9 cellular contexts compared by ENCODE assay signal in genomic region chr3:150469031-150469930, GRCh38.
DNase-seq lines count a peak whose midpoint lies in the region; FAIRE-seq and TF ChIP-seq lines count a peak whose summit lies in the region.
"Had no signal": no experiment of that assay in that cellular context is flagged by ENCODE, and none has a peak within 500 bp of the region (broad histone marks: within the 10 kb centered on the region; RNA-seq: fewer than 3 reads in every experiment).

No MANE protein-coding gene starts in this region.

- TF ChIP-seq CTCF in fibroblast of villous mesenchyme (IDR thresholded peaks at IDR 0.05; ENCODE audit: insufficient read depth, low read depth, low read length) (no peak), GM13977 (IDR thresholded peaks at IDR 0.05; ENCODE audit: extremely low read depth, insufficient read depth, missing control alignments) (no peak)

- peak; percentile 97 for FAIRE-seq in RCC 7860 (lab: Jason Lieb, UNC)

- peak overlapping the region; percentile 6 for H3K4me3 ChIP-seq in fibroblast of villous mesenchyme (ENCODE audit: low read depth, low read length)

- peak; percentile 84 for DNase-seq in Caki2 (ENCODE audit: low read depth)
- DNase-seq in RCC 7860 (ENCODE audit: low spot score): peak; percentile 97
- peak; percentile 94 for DNase-seq in fibroblast of villous mesenchyme (ENCODE audit: low read depth)
- peak; percentile 83 for DNase-seq in pulmonary artery endothelial cell (ENCODE audit: low read depth, low spot score)
- DNase-seq in activated T-cell treated with anti-CD3 and anti-CD28 coated beads, Interleukin-2, amount 50 U/mL, for 48 hours: no peak
- DNase-seq in stimulated activated CD4-positive, alpha-beta T cell treated with anti-CD3 and anti-CD28 coated beads, Interleukin-12 subunit alpha, Interleukin-12 subunit beta, amount 100 ng/mL, for 4 hours: no peak
- DNase-seq in GM13977 (ENCODE audit: low spot score): no peak
- DNase-seq in activated CD4-positive, alpha-beta T cell treated with anti-CD3 and anti-CD28 coated beads, Interleukin-2, amount 50 U/mL, for 4 hours: no peak
- DNase-seq: NCI-H2227 treated with DMSO at 0.1 percent for 48 hours had no signal

- in situ Hi-C loops in Caki2 (cut with HindIII; ENCODE audit: low pct_unique_long_range_greater_than_20kb, low sequenced_read_pairs) (no loop called here), GM13977 (cut with MboI; ENCODE audit: low pct_unique_long_range_greater_than_20kb, low sequenced_read_pairs, unreplicated experiment) (no loop called here)

Comparison
In these comparisons a context has a peak if more than half of its experiments do, and no peak if none do; other contexts are left out.
1. DNase-seq: peak in Caki2 (single experiment), RCC 7860 (single experiment), fibroblast of villous mesenchyme (single experiment) and pulmonary artery endothelial cell (single experiment); none in activated T-cell treated with anti-CD3 and anti-CD28 coated beads, Interleukin-2, amount 50 U/mL, for 48 hours (0 of 2), stimulated activated CD4-positive, alpha-beta T cell treated with anti-CD3 and anti-CD28 coated beads, Interleukin-12 subunit alpha, Interleukin-12 subunit beta, amount 100 ng/mL, for 4 hours (single experiment), GM13977 (single experiment) and activated CD4-positive, alpha-beta T cell treated with anti-CD3 and anti-CD28 coated beads, Interleukin-2, amount 50 U/mL, for 4 hours (0 of 2).